Comparison of ENCODE assay signal across 8 cellular contexts in genomic region chr1:15835205-15835740, GRCh38. TPM values are rescaled to one million over a fixed set of nuclear protein-coding genes. Genes with fewer than 3 reads are reported as not detected.
A peak's percentile ranks its signal among the peaks of the same experiment; 100 is the strongest.
DNase-seq lines count a peak whose midpoint lies in the region; ATAC-seq and TF ChIP-seq lines count a peak whose summit lies in the region.

No MANE protein-coding gene starts in this region.

- TF ChIP-seq POLR2A in ovary (IDR thresholded peaks at IDR 0.05): no peak

- H3K4me2 ChIP-seq in fibroblast of lung (ENCODE audit: extremely low read depth, insufficient read depth, low read length): peak overlapping the region; percentile 98

- no peak for TF ChIP-seq EP300 in ovary (IDR thresholded peaks at IDR 0.05)

- H4K20me1 ChIP-seq in fibroblast of lung (ENCODE audit: control insufficient read depth, extremely low read depth, insufficient read depth, low read length): no peaks in the 10 kb centered on the region

- TF ChIP-seq CTCF in fibroblast of lung (conservative IDR thresholded peaks at IDR 0.05 in 1 of 2, IDR thresholded peaks at IDR 0.05 in 1 of 2; ENCODE audit: low read depth in 1 of 2, low read length in 2 of 2) (no peak), ovary (IDR thresholded peaks at IDR 0.05) (peak in 1 of 3 donors; percentile 2)

- no peaks in the 10 kb centered on the region for H3K36me3 ChIP-seq in fibroblast of lung (ENCODE audit: control insufficient read depth, insufficient read depth, low read length)
- no peaks in the 10 kb centered on the region for H3K36me3 ChIP-seq in ovary

- peak; percentile 42 for DNase-seq in stimulated activated CD4-positive, alpha-beta T cell treated with anti-CD3 and anti-CD28 coated beads, Interleukin-12 subunit alpha, Interleukin-12 subunit beta, amount 100 ng/mL, for 4 hours
- DNase-seq in stimulated activated CD4-positive, alpha-beta T cell treated with anti-CD3 and anti-CD28 coated beads, Interleukin-4, amount 100 ng/mL, for 1 hour: no peak
- DNase-seq in fibroblast of lung (ENCODE audit: low read depth in 2 of 2) (no peak), ovary (no peak), amniotic stem cell (lab: John Stamatoyannopoulos, UW) (no peak), SHP77 treated with DMSO at 0.1 percent for 48 hours (lab: John Stamatoyannopoulos, UW) (no peak)

- H3K4me1 ChIP-seq in fibroblast of lung (ENCODE audit: control insufficient read depth, extremely low read depth, insufficient read depth, low read length) (no peaks in the 10 kb centered on the region), ovary (ENCODE audit: insufficient read depth) (peaks cover 3% of the 10 kb centered on the region)

- peak; percentile 1 for ATAC-seq in HG03097 (IDR thresholded peaks at IDR 0.05; ENCODE audit: low FRiP score, unreplicated experiment)
- peak; percentile 1 to 8 for ATAC-seq in activated CD4-positive, CD25-positive, alpha-beta regulatory T cell treated with anti-CD3 and anti-CD28 coated beads, Interleukin-2, amount 50 U/mL, for 24 hours

- peak overlapping the region; percentile 91 for H3K9ac ChIP-seq in fibroblast of lung (ENCODE audit: insufficient read depth, low read length)

- H3K4me3 ChIP-seq in fibroblast of lung (replicated peaks in 1 of 4; ENCODE audit: control extremely low read depth in 1 of 4, insufficient read depth in 1 of 4, low read depth in 3 of 4, low read length in 4 of 4) (peak overlapping the region; percentile 43 to 94 (median 72)), ovary (peak overlapping the region; percentile 53)

- H3K79me2 ChIP-seq in fibroblast of lung (ENCODE audit: control insufficient read depth, insufficient read depth, low read length): no peaks in the 10 kb centered on the region

- 0 to 1% (median 1%) methylated on average over 37 of the region's 37 CpGs for WGBS in ovary, 3 donors

- intact Hi-C loops in ovary (cut with DNase I): loop anchor here in 1 of 4 donors (2.0 kb wide), 1 partner anchor 14 kb away; no protein-coding TSS in a partner anchor

- H3K27me3 ChIP-seq in fibroblast of lung (ENCODE audit: control insufficient read depth, insufficient read depth, low read length): no peaks in the 10 kb centered on the region
- H3K27me3 ChIP-seq in ovary: no peaks in the 10 kb centered on the region

- H3K27ac ChIP-seq in fibroblast of lung (ENCODE audit: insufficient read depth, low read length): peak overlapping the region; percentile 98
- peak overlapping the region; percentile 99 to 100 for H3K27ac ChIP-seq in ovary

- H3K9me3 ChIP-seq in fibroblast of lung (ENCODE audit: control insufficient read depth, insufficient read depth, low read depth, low read length) (no peaks in the 10 kb centered on the region), ovary (no peaks in the 10 kb centered on the region)

- peak overlapping the region; percentile 77 for H2AFZ ChIP-seq in fibroblast of lung (ENCODE audit: low read length)

RNA-seq across cellular contexts. Expression of gene SPEN, which starts 12.2 kb away (rescaled TPM):
- total RNA-seq in fibroblast of lung (11.0 and 11.9 TPM in 2 replicates), ovary (10 to 100 TPM; 38.0 to 93.2 (median 65.6) TPM)
- polyA plus RNA-seq in fibroblast of lung (3.8 and 5.1 TPM in 2 replicates), ovary (10 to 100 TPM; 30.5 to 41.7 TPM)
- polyA plus RNA-seq in fibroblast of lung (2012): 13.7 and 17.6 TPM in 2 replicates
- polyA minus RNA-seq in fibroblast of lung (ENCODE audit: low replicate concordance): 31.8 and 47.9 TPM in 2 replicates

RNA-seq across cellular contexts. Expression of gene UQCRHL, which starts 27.8 kb away (rescaled TPM):
- total RNA-seq in fibroblast of lung (4.4 and 7.8 TPM in 2 replicates), ovary (1 to 10 TPM in 6 of 7 donors, under 1 TPM in 1; 0.65 to 3.3 (median 1.2) TPM)
- polyA plus RNA-seq in fibroblast of lung (1.3 and 2.7 TPM in 2 replicates), ovary (1 to 10 TPM; 1.4 to 5.6 TPM)
- 3.2 and 3.8 TPM in 2 replicates for polyA plus RNA-seq in fibroblast of lung (2012)
- 0.63 TPM in 1 of 2 replicates, not detected in the other for polyA minus RNA-seq in fibroblast of lung (ENCODE audit: low replicate concordance)
